8 cellular contexts compared by ENCODE assay signal in genomic region chr19:17579523-17580244, GRCh38. TPM values are rescaled to one million over a fixed set of nuclear protein-coding genes. Genes with fewer than 3 reads are reported as not detected.
DNase-seq lines count a peak whose midpoint lies in the region; ATAC-seq, FAIRE-seq and TF ChIP-seq lines count a peak whose summit lies in the region.

No MANE protein-coding gene starts in this region.

- POLR2A ChIA-PET in HEK293 (lab: Yijun Ruan, JAX) = interaction anchor here (0.7 to 1.4 kb wide), 5 partner anchors 23 to 280 kb away, joined by 5 to 12 read pairs (median 7); partner anchors contain the start of gene RPL18A
- POLR2A ChIA-PET in H1 (lab: Charles Lee; ENCODE audit: partially characterized antibody) = interaction anchor here (0.6 to 1.7 kb wide), 6 partner anchors 12 to 270 kb away, joined by 3 to 6 read pairs (median 4); no protein-coding TSS in a partner anchor

- no peak for TF ChIP-seq RAD21 in H1 (IDR thresholded peaks at IDR 0.05 in 1 of 2, conservative IDR thresholded peaks at IDR 0.05 in 1 of 2; ENCODE audit: low read depth in 2 of 2, low read length in 2 of 2)

- H3K27me3 ChIP-seq in H1 (replicated peaks in 1 of 4; ENCODE audit: control insufficient read depth in 3 of 4, extremely low read depth in 1 of 4, insufficient read depth in 3 of 4, low read length in 3 of 4) (no peaks in the 10 kb centered on the region), mucosa of rectum (ENCODE audit: control insufficient read depth in 2 of 2, insufficient read depth in 2 of 2, low read length in 2 of 2) (no peaks in the 10 kb centered on the region)

- 55% methylated on average over 18 of the region's 20 CpGs; no CpG with 5 or more reads in 1 of the 2 experiments for WGBS in H1 (ENCODE audit: extremely low coverage in 1 of 2, insufficient coverage in 1 of 2, insufficient read length in 1 of 2, insufficient replicate concordance in 2 of 2, low coverage in 1 of 2, low lambda C conversion rate in 2 of 2, missing lambda C conversion rate in 1 of 2), 2 experiments

- 0 out of 2 replicates have a peak overlapping the region, but pooled peaks have one; percentile 9 for H2AK5ac ChIP-seq in H1 (ENCODE audit: low read depth, low read length)

- no peak; a peak in 1 of 3 replicates for TF ChIP-seq POLR2A in H1 (IDR thresholded peaks at IDR 0.05; ENCODE audit: control extremely low read depth in 1 of 2, low read depth in 2 of 2, low read length in 2 of 2)

- no peak overlapping the region for H4K91ac ChIP-seq in H1 (replicated peaks; ENCODE audit: insufficient read length, low read length)

- DNase-seq in D341Med (ENCODE audit: low spot score) (peak; percentile 78), SHP77 (lab: John Stamatoyannopoulos, UW) (peak; percentile 4 to 14), H1 (ENCODE audit: low read depth in 1 of 2, low spot score in 2 of 2) (peak; percentile 87 to 95), NCI-H345 (lab: John Stamatoyannopoulos, UW) (no peak)
- no peak for DNase-seq in activated T-helper 2 cell treated with anti-CD3 and anti-CD28 coated beads, Interferon-gamma antibody, Interleukin-2, Interleukin-4, amounts not matched to agents 10 μg/mL and 5 μg/mL and 100 μg/mL, durations not matched to agents 14 hours and 24 hours and 36 hours (ENCODE audit: low spot score)

- H3K18ac ChIP-seq in H1 (ENCODE audit: extremely low read depth, low read length) = peak overlapping the region; percentile 92; the same call in 1 of the 2 replicates

- H3K23ac ChIP-seq in H1 (ENCODE audit: insufficient read length) = no peak overlapping the region

- no peak overlapping the region for H3K14ac ChIP-seq in H1 (ENCODE audit: insufficient read length)

- CTCF ChIA-PET in HEK293 (lab: Yijun Ruan, JAX) (interaction anchor here (0.7 to 1.9 kb wide), 4 partner anchors 26 to 185 kb away, joined by 3 to 8 read pairs (median 4); partner anchors contain the start of gene CCDC194), H1 (lab: Charles Lee; ENCODE audit: partially characterized antibody) (interaction anchor here (0.5 to 2.3 kb wide), 11 partner anchors 9 to 282 kb away, joined by 3 to 30 read pairs (median 4); partner anchors contain the start of gene PGLS)

- TF ChIP-seq CTCF in HEK293 (tag by site-specific recombination; IDR thresholded peaks at IDR 0.05) = no peak
- TF ChIP-seq CTCF in H1 (IDR thresholded peaks at IDR 0.05; ENCODE audit: control extremely low read depth in 1 of 3, insufficient read depth in 1 of 3, low read depth in 1 of 3, low read length in 3 of 3) = no peak

- no peaks in the 10 kb centered on the region for H3K79me2 ChIP-seq in H1 (ENCODE audit: control insufficient read depth in 1 of 2, insufficient read depth in 2 of 2, low read length in 2 of 2)

- H3K4me3 ChIP-seq in HEK293 (ENCODE audit: low read depth, low read length) (no peak overlapping the region), H1 (ENCODE audit: extremely low read depth in 1 of 4, insufficient read depth in 2 of 4, low read depth in 3 of 4, low read length in 4 of 4) (peak overlapping the region; percentile 23 to 46 (median 36); a peak in 5 of 8 replicates), mucosa of rectum (ENCODE audit: low read length in 2 of 2) (peak overlapping the region in 1 of 2 donors; percentile 41)

- peaks cover 1 to 3% of the 10 kb centered on the region in 2 experiments for H4K20me1 ChIP-seq in H1 (replicated peaks in 1 of 2; ENCODE audit: control insufficient read depth in 1 of 2, insufficient read depth in 2 of 2, low read length in 2 of 2)

- no peaks in the 10 kb centered on the region for H3K27me3 Mint-ChIP-seq in activated T-helper 2 cell treated with anti-CD3 and anti-CD28 coated beads, Interferon-gamma antibody, Interleukin-2, Interleukin-4, amounts not matched to agents 10 μg/mL and 5 μg/mL and 100 μg/mL, durations not matched to agents 14 hours and 24 hours and 36 hours (ENCODE audit: low read depth)

- H3K4me1 ChIP-seq in HEK293 (ENCODE audit: control insufficient read depth, insufficient read depth, low read length) (no peaks in the 10 kb centered on the region), H1 (replicated peaks in 1 of 4; ENCODE audit: control insufficient read depth in 3 of 4, insufficient read depth in 4 of 4, low read length in 3 of 4) (peaks cover 0 to 18% (median 14%) of the 10 kb centered on the region in 4 experiments; a peak in 6 of 7 replicates), mucosa of rectum (ENCODE audit: control insufficient read depth in 2 of 2, insufficient read depth in 2 of 2, low read length in 2 of 2) (peaks cover 5 to 7% of the 10 kb centered on the region in 2 donors)

- H2BK120ac ChIP-seq in H1 (replicated peaks; ENCODE audit: low read depth, low read length) = no peak overlapping the region

- H2BK5ac ChIP-seq in H1 (ENCODE audit: low read depth, low read length) = peak overlapping the region; percentile 86; the same call in 1 of the 2 replicates

- H2AFZ ChIP-seq in H1 (ENCODE audit: low read length) = 0 out of 2 replicates have a peak overlapping the region, but pooled peaks have one; percentile 54

- no peak overlapping the region for H3K4ac ChIP-seq in H1 (replicated peaks; ENCODE audit: insufficient read length, low read depth, low read length)

- H3K27ac Mint-ChIP-seq in activated T-helper 2 cell treated with anti-CD3 and anti-CD28 coated beads, Interferon-gamma antibody, Interleukin-2, Interleukin-4, amounts not matched to agents 10 μg/mL and 5 μg/mL and 100 μg/mL, durations not matched to agents 14 hours and 24 hours and 36 hours = no peak overlapping the region

- ATAC-seq in HG02642 (IDR thresholded peaks at IDR 0.05; ENCODE audit: poor library complexity, unreplicated experiment) = no peak

- no peak overlapping the region for H2BK12ac ChIP-seq in H1 (ENCODE audit: low read depth, low read length)

- H3K9me3 ChIP-seq in HEK293 (ENCODE audit: control insufficient read depth, insufficient read depth, low read depth, low read length) = no peaks in the 10 kb centered on the region
- no peaks in the 10 kb centered on the region for H3K9me3 ChIP-seq in H1 (ENCODE audit: insufficient read depth in 2 of 2, low read depth in 1 of 2, low read length in 1 of 2)
- no peaks in the 10 kb centered on the region for H3K9me3 ChIP-seq in mucosa of rectum (ENCODE audit: control insufficient read depth in 2 of 2, low read length in 2 of 2)

- no peaks in the 10 kb centered on the region for H3K9me3 Mint-ChIP-seq in activated T-helper 2 cell treated with anti-CD3 and anti-CD28 coated beads, Interferon-gamma antibody, Interleukin-2, Interleukin-4, amounts not matched to agents 10 μg/mL and 5 μg/mL and 100 μg/mL, durations not matched to agents 14 hours and 24 hours and 36 hours

- no peak overlapping the region for H3K4me3 Mint-ChIP-seq in activated T-helper 2 cell treated with anti-CD3 and anti-CD28 coated beads, Interferon-gamma antibody, Interleukin-2, Interleukin-4, amounts not matched to agents 10 μg/mL and 5 μg/mL and 100 μg/mL, durations not matched to agents 14 hours and 24 hours and 36 hours (ENCODE audit: low read depth)

- peak overlapping the region; percentile 99; the same call in 1 of the 2 replicates for H2BK15ac ChIP-seq in H1 (ENCODE audit: low read length)

- H3K9ac ChIP-seq in H1 (replicated peaks in 1 of 4; ENCODE audit: extremely low read depth in 1 of 4, low read depth in 3 of 4, low read length in 3 of 4) = no peak overlapping the region
- H3K9ac ChIP-seq in mucosa of rectum (ENCODE audit: low read depth in 1 of 2, low read length in 2 of 2) = no peak overlapping the region

- no peaks in the 10 kb centered on the region; the same call in 1 of the 2 replicates for H3K23me2 ChIP-seq in H1 (ENCODE audit: low read depth, low read length)

- H4K5ac ChIP-seq in H1 (ENCODE audit: insufficient read length, low read depth, low read length) = peak overlapping the region; percentile 26

- H3K79me1 ChIP-seq in H1 (ENCODE audit: low read depth, low read length) = peaks cover 3% of the 10 kb centered on the region; the same call in 1 of the 2 replicates

- H2BK20ac ChIP-seq in H1 (ENCODE audit: low read length) = 0 out of 2 replicates have a peak overlapping the region, but pooled peaks have one; percentile 43

- H4K8ac ChIP-seq in H1 (ENCODE audit: extremely low read depth, insufficient read depth, low read length) = peak overlapping the region; percentile 63; the same call in 1 of the 2 replicates

- FAIRE-seq in H1 (lab: Jason Lieb, UNC) = peak; percentile 42

- no peaks in the 10 kb centered on the region for H3K4me1 Mint-ChIP-seq in activated T-helper 2 cell treated with anti-CD3 and anti-CD28 coated beads, Interferon-gamma antibody, Interleukin-2, Interleukin-4, amounts not matched to agents 10 μg/mL and 5 μg/mL and 100 μg/mL, durations not matched to agents 14 hours and 24 hours and 36 hours (ENCODE audit: low read depth)

- no peak for TF ChIP-seq EP300 in H1 (IDR thresholded peaks at IDR 0.05; ENCODE audit: borderline replicate concordance in 1 of 2, low read depth in 2 of 2, low read length in 2 of 2)

- H3K36me3 Mint-ChIP-seq in activated T-helper 2 cell treated with anti-CD3 and anti-CD28 coated beads, Interferon-gamma antibody, Interleukin-2, Interleukin-4, amounts not matched to agents 10 μg/mL and 5 μg/mL and 100 μg/mL, durations not matched to agents 14 hours and 24 hours and 36 hours (ENCODE audit: low read depth) = peaks cover 52% of the 10 kb centered on the region

- peak overlapping the region; percentile 59 to 61 for H3K4me2 ChIP-seq in H1 (ENCODE audit: insufficient read depth in 1 of 2, low read depth in 2 of 2, low read length in 2 of 2)

- intact Hi-C loops in activated T-helper 2 cell treated with anti-CD3 and anti-CD28 coated beads, Interferon-gamma antibody, Interleukin-2, Interleukin-4, amounts not matched to agents 10 μg/mL and 5 μg/mL and 100 μg/mL, durations not matched to agents 14 hours and 24 hours and 36 hours (cut with micrococcal nuclease) = no loop called here

- H3K56ac ChIP-seq in H1 (replicated peaks; ENCODE audit: insufficient read length, low read depth, low read length) = no peak overlapping the region

- H3K27ac ChIP-seq in HEK293 (ENCODE audit: extremely low read depth, low read depth, low read length) = no peak overlapping the region
- H3K27ac ChIP-seq in H1 (ENCODE audit: low read depth, low read length) = 0 out of 2 replicates have a peak overlapping the region, but pooled peaks have one; percentile 13
- peak overlapping the region; percentile 73 to 78 for H3K27ac ChIP-seq in mucosa of rectum (ENCODE audit: low read depth in 2 of 2, low read length in 2 of 2)

- H3K36me3 ChIP-seq in HEK293 (ENCODE audit: control insufficient read depth in 2 of 2, insufficient read depth in 1 of 2, low read length in 2 of 2) (peaks cover 8 to 57% of the 10 kb centered on the region in 2 experiments; a peak in 2 of 3 replicates), H1 (ENCODE audit: control insufficient read depth in 2 of 4, insufficient read depth in 4 of 4, low read length in 3 of 4) (peaks cover 0 to 10% (median 2%) of the 10 kb centered on the region in 4 experiments; a peak in 3 of 8 replicates), mucosa of rectum (ENCODE audit: control insufficient read depth in 2 of 2, insufficient read depth in 2 of 2, low read length in 2 of 2) (peaks cover 15 to 39% of the 10 kb centered on the region in 2 donors)

RNA-seq across cellular contexts. Expression of gene COLGALT1, which starts 24.2 kb away (rescaled TPM):
- total RNA-seq in H1 (2021; fragmentation: NEBNext Ultra II Directional; extraction: Animal tissue kit (Norgen Biotek cat#: 25700)) = 40.4 and 44.7 TPM in 2 replicates
- 58.1 and 62.8 TPM in 2 replicates for polyA plus RNA-seq in H1 (2011; rRNA removed)
- 56.3 TPM for polyA plus RNA-seq in H1 (2011; cell fraction: cytosol; rRNA removed)
- 79.4 TPM for polyA plus RNA-seq in H1 (2011; cell fraction: nucleus; rRNA removed)
- polyA plus RNA-seq in H1 (2012, experiment 1 of 2) = 41.1 to 44.8 TPM (median 43.8 TPM) in 4 replicates
- polyA plus RNA-seq in H1 (2012, experiment 2 of 2) = 44.9 TPM
- 54.5 TPM for polyA plus RNA-seq in H1 (2013, experiment 1 of 2)
- polyA plus RNA-seq in H1 (2013, experiment 2 of 2) = 59.4 TPM
- polyA minus RNA-seq in H1 (2011; rRNA and poly(A)+ RNA removed) = 72.7 and 96.7 TPM in 2 replicates
- polyA minus RNA-seq in H1 (2011; cell fraction: cytosol; rRNA and poly(A)+ RNA removed) = 48.0 TPM
- 21.6 TPM for polyA minus RNA-seq in H1 (2011; cell fraction: nucleus; rRNA and poly(A)+ RNA removed)
- 77.0 and 84.3 TPM in 2 replicates for total RNA-seq in activated T-helper 2 cell treated with anti-CD3 and anti-CD28 coated beads, Interferon-gamma antibody, Interleukin-2, Interleukin-4, amounts not matched to agents 10 μg/mL and 5 μg/mL and 100 μg/mL, durations not matched to agents 14 hours and 24 hours and 36 hours

Comparison
In these comparisons a context has a peak if more than half of its experiments do, and no peak if none do; other contexts are left out.
1. DNase-seq: peak in D341Med (single experiment), SHP77 (2 of 2) and H1 (2 of 2); none in NCI-H345 (single experiment) and activated T-helper 2 cell treated with anti-CD3 and anti-CD28 coated beads, Interferon-gamma antibody, Interleukin-2, Interleukin-4, amounts not matched to agents 10 μg/mL and 5 μg/mL and 100 μg/mL, durations not matched to agents 14 hours and 24 hours and 36 hours (single experiment).